In the genomic region with DNA sequence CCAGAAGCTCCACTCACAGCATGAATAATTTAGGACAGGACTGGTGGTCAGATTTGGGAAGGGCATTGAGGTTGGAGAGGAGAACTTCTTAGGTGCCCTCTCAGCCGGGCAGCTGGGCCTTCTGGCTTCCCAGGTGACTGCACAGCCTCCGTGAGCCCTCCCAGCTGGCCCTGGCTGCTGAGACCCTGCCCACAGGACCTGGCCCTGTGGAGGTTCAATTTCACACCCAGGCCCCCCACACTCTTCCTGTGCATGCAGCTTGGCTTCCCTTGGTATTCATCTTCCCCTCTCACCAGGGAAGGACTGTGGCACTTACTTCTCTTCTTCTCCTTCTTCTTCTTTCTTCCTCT, we compare ENCODE assay signal across 22 cellular contexts. TPM values are rescaled to one million over a fixed set of nuclear protein-coding genes. Genes with fewer than 3 reads are reported as not detected.
A peak's percentile ranks its signal among the peaks of the same experiment; 100 is the strongest.
DNase-seq lines count a peak whose midpoint lies in the region; ATAC-seq, FAIRE-seq and TF ChIP-seq lines count a peak whose summit lies in the region.
"Had no signal": no experiment of that assay in that cellular context is flagged by ENCODE, and none has a peak within 500 bp of the region (broad histone marks: within the 10 kb centered on the region; RNA-seq: fewer than 3 reads in every experiment).

No MANE protein-coding gene starts in this region.

- FAIRE-seq in HepG2 (lab: Jason Lieb, UNC): no peak
- no peak for FAIRE-seq in small intestine (lab: Jason Lieb, UNC)
- FAIRE-seq: GM12891 had no signal

- in situ Hi-C loops in HepG2 (cut with HindIII; ENCODE audit: extremely low pct_ligation_motif_present, low pct_unique_long_range_greater_than_20kb): loop anchor here (25.0 kb wide), 1 partner anchor 461 kb away; no protein-coding TSS in a partner anchor

- TF ChIP-seq RAD21 in HepG2 (CRISPR knock-in tag; IDR thresholded peaks at IDR 0.05): no peak

- WGBS in HepG2 (ENCODE audit: low lambda C conversion rate): no CpG with 5 or more reads among the region's 2 CpGs
- WGBS in small intestine, 3 donors: 79 to 86% (median 79%) methylated on average over 1 to 2 of the region's 2 CpGs

- H3K4me2 ChIP-seq in HepG2 (ENCODE audit: low read depth, low read length): peak overlapping the region; percentile 41

- H3K27me3 ChIP-seq in HepG2 (ENCODE audit: control insufficient read depth in 1 of 2, insufficient read depth in 2 of 2, low read length in 2 of 2) (0 out of 5 replicates have a peak, but pooled peaks cover 0 to 3% of the 10 kb centered on the region in 2 experiments), small intestine (ENCODE audit: control insufficient read depth in 2 of 2, insufficient read depth in 2 of 2, low read length in 2 of 2) (peaks cover 0 to under 1% of the 10 kb centered on the region in 2 donors)

- H3K9me3 ChIP-seq in HepG2 (ENCODE audit: low read length) (no peaks in the 10 kb centered on the region), small intestine (ENCODE audit: control insufficient read depth, low read depth) (no peaks in the 10 kb centered on the region)

- ATAC-seq in HepG2: peak; percentile 53

- CTCF ChIA-PET in HepG2 (lab: Yijun Ruan, JAX; ENCODE audit: low intra/inter-chr PET ratio, low total read pairs): no interaction called here

- intact Hi-C loops in HepG2 (cut with micrococcal nuclease; ENCODE audit: unreplicated experiment): no loop called here

- H2AFZ ChIP-seq in HepG2 (ENCODE audit: low read length): no peak overlapping the region

- peaks cover 28% of the 10 kb centered on the region for H3K4me1 ChIP-seq in HepG2 (ENCODE audit: insufficient read depth, low read length)
- H3K4me1 ChIP-seq in small intestine (ENCODE audit: control insufficient read depth in 2 of 2, insufficient read depth in 1 of 2, low read depth in 1 of 2, low read length in 1 of 2): no peaks in the 10 kb centered on the region

- TF ChIP-seq CTCF in VCaP (conservative IDR thresholded peaks at IDR 0.05) (no peak), HepG2 (CRISPR knock-in tag; IDR thresholded peaks at IDR 0.05) (no peak)

- no peaks in the 10 kb centered on the region for H3K36me3 ChIP-seq in HepG2 (replicated peaks in 1 of 2; ENCODE audit: control insufficient read depth in 1 of 2, insufficient read depth in 2 of 2, low read length in 2 of 2)
- H3K36me3 ChIP-seq in small intestine (ENCODE audit: control insufficient read depth in 2 of 2, insufficient read depth in 2 of 2, low read length in 2 of 2): no peaks in the 10 kb centered on the region
- H3K36me3 ChIP-seq: WERI-Rb-1 had no signal

- no peaks in the 10 kb centered on the region for H3K79me2 ChIP-seq in HepG2 (ENCODE audit: insufficient read depth, low read length)

- POLR2A ChIA-PET in HepG2 (lab: Yijun Ruan, JAX): interaction anchor here (1.2 to 1.6 kb wide), 2 partner anchors 51 to 82 kb away, joined by 3 to 7 read pairs; partner anchors contain the start of gene NDUFS5

- TF ChIP-seq EP300 in HepG2 (IDR thresholded peaks at IDR 0.05; ENCODE audit: low read depth in 2 of 2, low read length in 2 of 2): no peak
- TF ChIP-seq EP300 in HepG2 (CRISPR knock-in tag; IDR thresholded peaks at IDR 0.05; ENCODE audit: borderline replicate concordance): no peak

- BruUV-seq in HepG2 (replicated peaks; lab: Mats Ljungman, UMichigan): no TSS peak

- no peak for TF ChIP-seq POLR2A in HepG2 (IDR thresholded peaks at IDR 0.05; ENCODE audit: insufficient read depth in 1 of 2, low read depth in 2 of 2, low read length in 2 of 2)

- H3K9ac ChIP-seq in HepG2 (ENCODE audit: insufficient read depth, low read depth, low read length): no peak overlapping the region

- DNase-seq in SIG-M5 treated with dmso at 0.1 percent for 504 hours (lab: John Stamatoyannopoulos, UW; ENCODE audit: unreplicated experiment): peak; percentile 26
- DNase-seq in SIG-M5 (lab: John Stamatoyannopoulos, UW): no peak
- no peak for DNase-seq in HepG2 (ENCODE audit: low spot score)
- DNase-seq in small intestine: no peak
- DNase-seq in cortex of kidney (lab: John Stamatoyannopoulos, UW): no peak
- DNase-seq in NCI-H2107 (lab: John Stamatoyannopoulos, UW): no peak
- DNase-seq: activated CD8-positive, alpha-beta memory T cell treated with anti-CD3 and anti-CD28 coated beads, Interleukin-2, amount 50 U/mL, for 4 hours; activated gamma-delta T cell; AML-193; DMS79; GOT3; NCI-H187 treated with DMSO at 0.1 percent for 48 hours; NCI-H345; occipital lobe; OCI-M1; SHP77 treated with DMSO at 0.1 percent for 48 hours; T-helper 2 cell; WERI-Rb-1 had no signal

- H3K4me3 ChIP-seq in HepG2 (replicated peaks in 1 of 3; ENCODE audit: insufficient read depth in 1 of 3, low read depth in 2 of 3, low read length in 3 of 3) (0 out of 6 replicates have a peak overlapping the region, but pooled peaks of 1 of the 3 experiments have one; percentile 8), small intestine (ENCODE audit: low read depth in 1 of 2, low read length in 2 of 2) (no peak overlapping the region)

- H4K20me1 ChIP-seq in HepG2 (ENCODE audit: insufficient read depth, low read length): no peaks in the 10 kb centered on the region

- H3K27ac ChIP-seq in VCaP (peak overlapping the region; percentile 37; the same call in 1 of the 2 replicates), HepG2 (ENCODE audit: extremely low read length, insufficient read depth, low read length) (peak overlapping the region; percentile 42), temporal lobe (ENCODE audit: low read depth, low read length) (peak overlapping the region; percentile 69), small intestine (ENCODE audit: low read depth in 1 of 2, low read length in 1 of 2) (no peak overlapping the region)
- H3K27ac ChIP-seq: 22Rv1, WERI-Rb-1 had no signal

TF ChIP-seq in HepG2, 621 proteins besides CTCF, POLR2A, EP300 and RAD21:
- TF ChIP-seq ZNF430 (CRISPR knock-in tag; IDR thresholded peaks at IDR 0.05): no peak
- TF ChIP-seq, protein P1, sequence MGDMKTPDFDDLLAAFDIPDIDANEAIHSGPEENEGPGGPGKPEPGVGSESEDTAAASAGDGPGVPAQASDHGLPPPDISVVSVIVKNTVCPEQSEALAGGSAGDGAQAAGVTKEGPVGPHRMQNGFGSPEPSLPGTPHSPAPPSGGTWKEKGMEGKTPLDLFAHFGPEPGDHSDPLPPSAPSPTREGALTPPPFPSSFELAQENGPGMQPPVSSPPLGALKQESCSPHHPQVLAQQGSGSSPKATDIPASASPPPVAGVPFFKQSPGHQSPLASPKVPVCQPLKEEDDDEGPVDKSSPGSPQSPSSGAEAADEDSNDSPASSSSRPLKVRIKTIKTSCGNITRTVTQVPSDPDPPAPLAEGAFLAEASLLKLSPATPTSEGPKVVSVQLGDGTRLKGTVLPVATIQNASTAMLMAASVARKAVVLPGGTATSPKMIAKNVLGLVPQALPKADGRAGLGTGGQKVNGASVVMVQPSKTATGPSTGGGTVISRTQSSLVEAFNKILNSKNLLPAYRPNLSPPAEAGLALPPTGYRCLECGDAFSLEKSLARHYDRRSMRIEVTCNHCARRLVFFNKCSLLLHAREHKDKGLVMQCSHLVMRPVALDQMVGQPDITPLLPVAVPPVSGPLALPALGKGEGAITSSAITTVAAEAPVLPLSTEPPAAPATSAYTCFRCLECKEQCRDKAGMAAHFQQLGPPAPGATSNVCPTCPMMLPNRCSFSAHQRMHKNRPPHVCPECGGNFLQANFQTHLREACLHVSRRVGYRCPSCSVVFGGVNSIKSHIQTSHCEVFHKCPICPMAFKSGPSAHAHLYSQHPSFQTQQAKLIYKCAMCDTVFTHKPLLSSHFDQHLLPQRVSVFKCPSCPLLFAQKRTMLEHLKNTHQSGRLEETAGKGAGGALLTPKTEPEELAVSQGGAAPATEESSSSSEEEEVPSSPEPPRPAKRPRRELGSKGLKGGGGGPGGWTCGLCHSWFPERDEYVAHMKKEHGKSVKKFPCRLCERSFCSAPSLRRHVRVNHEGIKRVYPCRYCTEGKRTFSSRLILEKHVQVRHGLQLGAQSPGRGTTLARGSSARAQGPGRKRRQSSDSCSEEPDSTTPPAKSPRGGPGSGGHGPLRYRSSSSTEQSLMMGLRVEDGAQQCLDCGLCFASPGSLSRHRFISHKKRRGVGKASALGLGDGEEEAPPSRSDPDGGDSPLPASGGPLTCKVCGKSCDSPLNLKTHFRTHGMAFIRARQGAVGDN (CRISPR knock-in tag; IDR thresholded peaks at IDR 0.05): peak; percentile 24; the same call in 1 of the 2 replicates

RNA-seq across cellular contexts. Expression of gene NDUFS5, which starts 50.6 kb away (rescaled TPM):
- total RNA-seq in HepG2 (2016; rRNA removed; fragmentation: Illumina TruSeq; extraction: Trizol): 466 and 655 TPM in 2 replicates
- total RNA-seq in HepG2 (2016; cell fraction: cytosol; rRNA removed; fragmentation: Illumina TruSeq; extraction: Trizol; ENCODE audit: low read depth): 163 and 167 TPM in 2 replicates
- 464 and 703 TPM in 2 replicates for total RNA-seq in HepG2 (2016; cell fraction: insoluble cytoplasmic fraction; rRNA removed; fragmentation: Illumina TruSeq; extraction: Trizol)
- total RNA-seq in HepG2 (2016; cell fraction: membrane; rRNA removed; fragmentation: Illumina TruSeq; extraction: Trizol): 156 and 158 TPM in 2 replicates
- 154 and 170 TPM in 2 replicates for total RNA-seq in HepG2 (2016; cell fraction: nucleus; rRNA removed; fragmentation: Illumina TruSeq; extraction: Trizol)
- 219 and 263 TPM in 2 replicates for polyA plus RNA-seq in HepG2 (2011; rRNA removed)
- polyA plus RNA-seq in HepG2 (2011; cell fraction: cytosol; rRNA removed): 226 and 341 TPM in 2 replicates
- polyA plus RNA-seq in HepG2 (2011; cell fraction: nucleus; rRNA removed): 45.6 and 70.1 TPM in 2 replicates
- 314 and 392 TPM in 2 replicates for polyA plus RNA-seq in HepG2 (2012)
- 179 and 209 TPM in 2 replicates for polyA plus RNA-seq in HepG2 (2016; cell fraction: cytosol; fragmentation: Illumina TruSeq; extraction: Trizol; ENCODE audit: low read depth)
- polyA plus RNA-seq in HepG2 (2016; cell fraction: insoluble cytoplasmic fraction; fragmentation: Illumina TruSeq; extraction: Trizol; ENCODE audit: low read depth): 671 and 732 TPM in 2 replicates
- polyA plus RNA-seq in HepG2 (2016; cell fraction: membrane; fragmentation: Illumina TruSeq; extraction: Trizol; ENCODE audit: low read depth): 158 and 161 TPM in 2 replicates
- polyA plus RNA-seq in HepG2 (2016; cell fraction: nucleus; fragmentation: Illumina TruSeq; extraction: Trizol; ENCODE audit: insufficient read depth, low read depth): 262 and 271 TPM in 2 replicates
- polyA minus RNA-seq in HepG2 (2011; rRNA and poly(A)+ RNA removed; ENCODE audit: low replicate concordance): 54.3 and 179 TPM in 2 replicates
- 50.5 and 67.1 TPM in 2 replicates for polyA minus RNA-seq in HepG2 (2011; cell fraction: cytosol; rRNA and poly(A)+ RNA removed)
- polyA minus RNA-seq in HepG2 (2011; cell fraction: nucleus; rRNA and poly(A)+ RNA removed): 41.3 and 58.2 TPM in 2 replicates
- 189 TPM for total RNA-seq in temporal lobe
- 100 to 1,000 TPM; 472 to 696 (median 574) TPM for polyA plus RNA-seq in small intestine

Comparison
In these comparisons a context has a peak if more than half of its experiments do, and no peak if none do; other contexts are left out.
1. H3K27ac ChIP-seq: peak in VCaP (single experiment), HepG2 (single experiment) and temporal lobe (single experiment); none in small intestine (0 of 2).